In the genomic region with DNA sequence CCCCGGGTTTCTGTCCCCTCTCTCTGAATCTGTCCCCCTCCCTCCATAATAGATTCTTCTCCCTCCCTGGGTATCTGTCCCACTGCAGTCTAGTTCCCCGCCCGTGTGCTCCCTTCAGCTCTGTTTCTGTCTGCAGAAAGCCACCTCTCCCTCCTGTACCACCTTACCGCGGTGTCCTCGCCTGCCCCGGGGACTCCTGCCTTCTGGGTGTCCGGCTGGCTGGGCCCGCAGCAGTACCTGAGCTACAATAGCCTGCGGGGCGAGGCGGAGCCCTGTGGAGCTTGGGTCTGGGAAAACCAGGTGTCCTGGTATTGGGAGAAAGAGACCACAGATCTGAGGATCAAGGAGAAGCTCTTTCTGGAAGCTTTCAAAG, we compare ENCODE assay signal across 1 cellular context.
TF ChIP-seq lines count a peak whose summit lies in the region.

No MANE protein-coding gene starts in this region.

TF ChIP-seq in HepG2, 621 proteins besides CTCF, POLR2A, EP300 and RAD21:
- 0 out of 2 replicates have a peak, but pooled peaks have one; percentile 42 for TF ChIP-seq ZBTB8A (CRISPR knock-in tag; IDR thresholded peaks at IDR 0.05; ENCODE audit: borderline replicate concordance, low read depth)
- 0 out of 2 replicates have a peak, but pooled peaks have one; percentile 2 for TF ChIP-seq ZFX (CRISPR knock-in tag; IDR thresholded peaks at IDR 0.05; ENCODE audit: low read depth)
- peak; percentile 68; the same call in 1 of the 2 replicates for TF ChIP-seq CAMTA2 (CRISPR knock-in tag; IDR thresholded peaks at IDR 0.05; ENCODE audit: borderline replicate concordance)
- TF ChIP-seq, protein P1, sequence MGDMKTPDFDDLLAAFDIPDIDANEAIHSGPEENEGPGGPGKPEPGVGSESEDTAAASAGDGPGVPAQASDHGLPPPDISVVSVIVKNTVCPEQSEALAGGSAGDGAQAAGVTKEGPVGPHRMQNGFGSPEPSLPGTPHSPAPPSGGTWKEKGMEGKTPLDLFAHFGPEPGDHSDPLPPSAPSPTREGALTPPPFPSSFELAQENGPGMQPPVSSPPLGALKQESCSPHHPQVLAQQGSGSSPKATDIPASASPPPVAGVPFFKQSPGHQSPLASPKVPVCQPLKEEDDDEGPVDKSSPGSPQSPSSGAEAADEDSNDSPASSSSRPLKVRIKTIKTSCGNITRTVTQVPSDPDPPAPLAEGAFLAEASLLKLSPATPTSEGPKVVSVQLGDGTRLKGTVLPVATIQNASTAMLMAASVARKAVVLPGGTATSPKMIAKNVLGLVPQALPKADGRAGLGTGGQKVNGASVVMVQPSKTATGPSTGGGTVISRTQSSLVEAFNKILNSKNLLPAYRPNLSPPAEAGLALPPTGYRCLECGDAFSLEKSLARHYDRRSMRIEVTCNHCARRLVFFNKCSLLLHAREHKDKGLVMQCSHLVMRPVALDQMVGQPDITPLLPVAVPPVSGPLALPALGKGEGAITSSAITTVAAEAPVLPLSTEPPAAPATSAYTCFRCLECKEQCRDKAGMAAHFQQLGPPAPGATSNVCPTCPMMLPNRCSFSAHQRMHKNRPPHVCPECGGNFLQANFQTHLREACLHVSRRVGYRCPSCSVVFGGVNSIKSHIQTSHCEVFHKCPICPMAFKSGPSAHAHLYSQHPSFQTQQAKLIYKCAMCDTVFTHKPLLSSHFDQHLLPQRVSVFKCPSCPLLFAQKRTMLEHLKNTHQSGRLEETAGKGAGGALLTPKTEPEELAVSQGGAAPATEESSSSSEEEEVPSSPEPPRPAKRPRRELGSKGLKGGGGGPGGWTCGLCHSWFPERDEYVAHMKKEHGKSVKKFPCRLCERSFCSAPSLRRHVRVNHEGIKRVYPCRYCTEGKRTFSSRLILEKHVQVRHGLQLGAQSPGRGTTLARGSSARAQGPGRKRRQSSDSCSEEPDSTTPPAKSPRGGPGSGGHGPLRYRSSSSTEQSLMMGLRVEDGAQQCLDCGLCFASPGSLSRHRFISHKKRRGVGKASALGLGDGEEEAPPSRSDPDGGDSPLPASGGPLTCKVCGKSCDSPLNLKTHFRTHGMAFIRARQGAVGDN (CRISPR knock-in tag; IDR thresholded peaks at IDR 0.05), result peak; percentile 56
- no peak for TF ChIP-seq ZNF3 (CRISPR knock-in tag; IDR thresholded peaks at IDR 0.05)
- 0 out of 2 replicates have a peak, but pooled peaks have one; percentile 21 for TF ChIP-seq ZNF543 (CRISPR knock-in tag; IDR thresholded peaks at IDR 0.05)
- TF ChIP-seq NR1H2 (CRISPR knock-in tag; IDR thresholded peaks at IDR 0.05; ENCODE audit: borderline replicate concordance, low read depth), result no peak
- 0 out of 2 replicates have a peak, but pooled peaks have one; percentile 6 for TF ChIP-seq REL (CRISPR knock-in tag; conservative IDR thresholded peaks at IDR 0.05)
- peak; percentile 50; the same call in 1 of the 2 replicates for TF ChIP-seq ZNF205 (CRISPR knock-in tag; IDR thresholded peaks at IDR 0.05)
- 0 out of 2 replicates have a peak, but pooled peaks have one; percentile 81 for TF ChIP-seq ZNF34 (CRISPR knock-in tag; IDR thresholded peaks at IDR 0.05; ENCODE audit: borderline replicate concordance)
- no peak for TF ChIP-seq ZNF18 (CRISPR knock-in tag; IDR thresholded peaks at IDR 0.05; ENCODE audit: insufficient replicate concordance)
- TF ChIP-seq ZBTB39 (CRISPR knock-in tag; IDR thresholded peaks at IDR 0.05), result peak; percentile 6; the same call in 1 of the 2 replicates
- peak; percentile 93 for TF ChIP-seq ZNF121 (CRISPR knock-in tag; IDR thresholded peaks at IDR 0.05)
TF ChIP-seq in HepG2: peak in this region for 10.
